In the genomic region with DNA sequence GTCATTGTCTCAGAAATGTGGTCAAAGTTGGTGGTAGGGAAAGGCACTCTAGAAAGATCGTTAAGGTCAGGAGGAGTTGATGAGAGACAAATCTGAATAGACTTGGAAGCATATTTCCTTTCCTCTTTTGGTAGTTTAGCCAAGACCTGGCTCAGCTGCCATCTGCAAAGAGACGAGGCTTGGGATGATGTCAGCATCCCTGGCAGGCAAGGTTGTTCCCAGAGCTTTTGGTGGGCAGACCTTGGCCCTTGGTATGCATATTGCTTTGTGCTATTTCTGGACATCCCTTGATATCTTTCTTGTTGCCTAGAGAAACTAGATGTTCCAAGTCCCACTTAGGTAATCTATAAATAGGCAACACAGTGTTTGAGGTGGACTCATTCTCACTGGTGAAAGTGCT, we compare ENCODE assay signal across 22 cellular contexts.
"Had no signal": no experiment of that assay in that cellular context is flagged by ENCODE, and none has a peak within 500 bp of the region (broad histone marks: within the 10 kb centered on the region; RNA-seq: fewer than 3 reads in every experiment).

No MANE protein-coding gene starts in this region.

- ATAC-seq: stimulated activated effector memory CD8-positive, alpha-beta T cell treated with anti-CD3 and anti-CD28 coated beads, Interleukin-12 subunit alpha, Interleukin-12 subunit beta, amount 100 ng/mL, for 72 hours; stimulated activated memory B cell treated with anti-CD40 and anti-IgM and Interleukin-4, amounts not matched to agents 10 μg/mL and 1 μg/mL and 100 μg/mL, for 72 hours; stimulated activated naive B cell treated with anti-CD40 and anti-IgM and Interleukin-4, amounts not matched to agents 10 μg/mL and 1 μg/mL and 100 μg/mL, for 72 hours; stimulated activated naive CD8-positive, alpha-beta T cell treated with anti-CD3 and anti-CD28 coated beads, Interleukin-15, amount 100 ng/mL, for 72 hours; stimulated activated naive CD8-positive, alpha-beta T cell treated with anti-CD3 and anti-CD28 coated beads, Interleukin-15, Interleukin-2, amounts not matched to agents 100 U/mL and 50 U/mL, for 24 hours; upper lobe of right lung had no signal

- DNase-seq: stimulated activated CD4-positive, alpha-beta T cell treated with anti-CD3 and anti-CD28 coated beads, Interleukin-2, amount 100 ng/mL, for 48 hours; stimulated activated CD4-positive, alpha-beta T cell treated with anti-CD3 and anti-CD28 coated beads, Interleukin-4, amount 100 ng/mL, for 1 hour; stimulated activated CD4-positive, alpha-beta T cell treated with anti-CD3 and anti-CD28 coated beads, Interleukin-4, amount 100 ng/mL, for 24 hours; stimulated activated CD4-positive, alpha-beta T cell treated with anti-CD3 and anti-CD28 coated beads, Interleukin-4, amount 100 ng/mL, for 4 hours; stimulated activated CD8-positive, alpha-beta memory T cell treated with anti-CD3 and anti-CD28 coated beads, Interleukin-4, amount 100 ng/mL, for 48 hours; stimulated activated naive B cell treated with anti-CD40 and anti-IgM and Interleukin-4, amounts not matched to agents 10 μg/mL and 1 μg/mL and 100 μg/mL, for 72 hours; stimulated activated naive CD4-positive, alpha-beta T cell; stimulated activated naive CD4-positive, alpha-beta T cell treated with Interleukin-2 at 50 U/mL for 16 hours; stimulated activated naive CD8-positive, alpha-beta T cell treated with anti-CD3 and anti-CD28 coated beads, Interleukin-15, amount 100 ng/mL, for 72 hours; stimulated activated naive CD8-positive, alpha-beta T cell treated with anti-CD3 and anti-CD28 coated beads, Interleukin-15, Interleukin-2, amounts not matched to agents 100 U/mL and 50 U/mL, for 24 hours; stomach; substantia nigra; testis; thyroid gland; tibial artery; transverse colon; trophoblast cell; upper lobe of left lung; upper lobe of right lung; uterus had no signal
